9 cellular contexts compared by ENCODE assay signal in the genomic region with DNA sequence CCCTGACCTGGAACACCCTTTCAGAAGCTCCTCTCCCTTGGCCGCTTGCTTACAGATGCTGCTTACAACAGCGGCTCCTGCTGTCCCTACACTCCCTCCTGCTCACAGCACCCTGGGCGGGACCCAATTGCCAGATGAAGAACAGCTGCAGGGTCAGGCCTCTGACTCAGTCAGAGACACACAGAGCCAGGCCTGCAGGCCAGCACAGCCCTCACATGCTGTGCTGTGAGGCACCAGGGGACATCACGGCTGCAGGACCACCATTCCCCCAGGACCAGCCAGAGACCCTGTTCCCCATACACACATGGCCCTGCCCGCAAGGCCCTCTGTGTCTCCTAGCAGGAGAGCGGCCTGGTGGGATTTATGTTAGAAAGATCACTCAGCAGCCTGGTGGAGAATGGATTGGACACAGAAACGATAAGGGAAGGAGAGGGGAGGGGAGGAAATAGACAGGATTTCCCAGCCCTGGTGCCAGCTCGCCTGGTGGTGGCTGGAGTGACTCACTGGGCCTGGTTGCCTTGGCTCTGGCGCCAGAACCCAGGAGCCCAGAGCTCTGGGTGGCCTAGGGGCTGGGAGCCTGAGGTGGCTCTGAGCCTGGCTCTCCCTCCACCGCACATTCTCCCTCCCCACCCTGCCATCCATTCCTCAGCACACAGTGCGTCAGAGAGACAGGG. TPM values are rescaled to one million over a fixed set of nuclear protein-coding genes. Genes with fewer than 3 reads are reported as not detected.
DNase-seq lines count a peak whose midpoint lies in the region; ATAC-seq and TF ChIP-seq lines count a peak whose summit lies in the region.
"Had no signal": no experiment of that assay in that cellular context is flagged by ENCODE, and none has a peak within 500 bp of the region (broad histone marks: within the 10 kb centered on the region; RNA-seq: fewer than 3 reads in every experiment).

No MANE protein-coding gene starts in this region.

- H3K9me3 Mint-ChIP-seq in CD8-positive, alpha-beta memory T cell = no peaks in the 10 kb centered on the region

- no peaks in the 10 kb centered on the region for H3K27me3 Mint-ChIP-seq in CD8-positive, alpha-beta memory T cell

- in situ Hi-C loops in HAP-1 (cut with MboI; ENCODE audit: low sequenced_read_pairs) = no loop called here

- no peak for ATAC-seq in GM19023 (IDR thresholded peaks at IDR 0.05; ENCODE audit: unreplicated experiment)

- no peaks in the 10 kb centered on the region for H3K36me3 ChIP-seq in CD8-positive, alpha-beta memory T cell (ENCODE audit: insufficient read depth, low read length)
- H3K36me3 ChIP-seq in colonic mucosa (no peaks in the 10 kb centered on the region), suprapubic skin (no peaks in the 10 kb centered on the region), HAP-1 (replicated peaks) (no peaks in the 10 kb centered on the region)

- peaks cover 21 to 28% (median 22%) of the 10 kb centered on the region in 3 donors for H3K4me1 Mint-ChIP-seq in CD8-positive, alpha-beta memory T cell

- peak overlapping the region; percentile 63 to 97 for H3K9ac ChIP-seq in colonic mucosa (ENCODE audit: low read depth in 2 of 2, low read length in 2 of 2)

- CTCF ChIA-PET in CD8-positive, alpha-beta memory T cell (lab: Charles Lee) = interaction anchor here (1.4 kb wide), 2 partner anchors 8 to 18 kb away, joined by 4 to 9 read pairs; no protein-coding TSS in a partner anchor

- no peak for DNase-seq in CD8-positive, alpha-beta memory T cell
- DNase-seq in NCI-H510A treated with DMSO at 0.1 percent for 48 hours (lab: John Stamatoyannopoulos, UW) (peak; percentile 39), colonic mucosa (peak; percentile 94), lower leg skin (ENCODE audit: low spot score in 2 of 2) (peak; percentile 83 to 96), suprapubic skin (ENCODE audit: low spot score in 2 of 2) (peak; percentile 92 to 94), HAP-1 (ENCODE audit: low spot score in 2 of 2) (no peak), NCI-H146 treated with DMSO at 0.1 percent for 48 hours (lab: John Stamatoyannopoulos, UW; ENCODE audit: unreplicated experiment) (no peak)

- POLR2A ChIA-PET in CD8-positive, alpha-beta memory T cell (lab: Charles Lee) = interaction anchor here (0.6 kb wide), 1 partner anchor 581 kb away, joined by 4 read pairs; no protein-coding TSS in a partner anchor

- H3K4me3 Mint-ChIP-seq in CD8-positive, alpha-beta memory T cell = peak overlapping the region in 6 of 7 donors; percentile 5 to 83 (median 39)

- H3K27ac ChIP-seq in CD8-positive, alpha-beta memory T cell (ENCODE audit: low read depth, low read length) = no peak overlapping the region
- H3K27ac ChIP-seq in colonic mucosa (peak overlapping the region; percentile 95), suprapubic skin (peak overlapping the region; percentile 86)

- 17 to 24% methylated on average over 11 of the region's 11 CpGs for WGBS in lower leg skin, 2 donors
- WGBS in suprapubic skin = 24% methylated on average over 9 of the region's 11 CpGs

- TF ChIP-seq POLR2A in lower leg skin (IDR thresholded peaks at IDR 0.05) (no peak), suprapubic skin (IDR thresholded peaks at IDR 0.05) (no peak)

- peak overlapping the region in 2 of 8 donors; percentile 4 to 23 for H3K27ac Mint-ChIP-seq in CD8-positive, alpha-beta memory T cell

- no peak for TF ChIP-seq EP300 in suprapubic skin (IDR thresholded peaks at IDR 0.05)

- no peaks in the 10 kb centered on the region for H3K9me3 ChIP-seq in CD8-positive, alpha-beta memory T cell (ENCODE audit: low read length)
- H3K9me3 ChIP-seq in colonic mucosa = no peaks in the 10 kb centered on the region
- no peaks in the 10 kb centered on the region for H3K9me3 ChIP-seq in suprapubic skin
- no peaks in the 10 kb centered on the region for H3K9me3 ChIP-seq in HAP-1

- peaks cover 17% of the 10 kb centered on the region for H3K4me1 ChIP-seq in CD8-positive, alpha-beta memory T cell (ENCODE audit: insufficient read depth, low read length)
- H3K4me1 ChIP-seq in colonic mucosa (peaks cover 50% of the 10 kb centered on the region), suprapubic skin (peaks cover 32% of the 10 kb centered on the region), HAP-1 (peaks cover 8% of the 10 kb centered on the region)

- no peaks in the 10 kb centered on the region for H3K27me3 ChIP-seq in CD8-positive, alpha-beta memory T cell (ENCODE audit: insufficient read depth, low read length, poor library complexity, severe bottlenecking)
- H3K27me3 ChIP-seq in colonic mucosa = no peaks in the 10 kb centered on the region
- H3K27me3 ChIP-seq in suprapubic skin = no peaks in the 10 kb centered on the region
- H3K27me3 ChIP-seq in HAP-1 (ENCODE audit: low read depth) = no peaks in the 10 kb centered on the region

- H3K4me3 ChIP-seq in CD8-positive, alpha-beta memory T cell (ENCODE audit: low read length) = no peak overlapping the region
- no peak overlapping the region for H3K4me3 ChIP-seq in colonic mucosa
- H3K4me3 ChIP-seq in lower leg skin (ENCODE audit: low read depth, poor library complexity, severe bottlenecking) = no peak overlapping the region
- H3K4me3 ChIP-seq in suprapubic skin = no peak overlapping the region
- H3K4me3 ChIP-seq in HAP-1 = no peak overlapping the region

- H3K36me3 Mint-ChIP-seq in CD8-positive, alpha-beta memory T cell = no peaks in the 10 kb centered on the region

- intact Hi-C loops in colonic mucosa (cut with DNase I) (no loop called here), lower leg skin (cut with DNase I; ENCODE audit: low total_unique reads) (no loop called here)

- TF ChIP-seq CTCF in colonic mucosa (IDR thresholded peaks at IDR 0.05) = peak; percentile 45
- no peak for TF ChIP-seq CTCF in lower leg skin (IDR thresholded peaks at IDR 0.05)
- TF ChIP-seq CTCF in suprapubic skin (IDR thresholded peaks at IDR 0.05) = peak; percentile 11 to 49

RNA-seq across cellular contexts. Expression of gene CAPN5, which starts 6.7 kb away (rescaled TPM):
- 1 to 10 TPM in 1 of 2 experiments, under 1 TPM in 1; 0.78 to 1.1 TPM for total RNA-seq in CD8-positive, alpha-beta memory T cell
- polyA plus RNA-seq in CD8-positive, alpha-beta memory T cell = 3.4 TPM
- total RNA-seq in colonic mucosa (100 to 1,000 TPM; 258 to 267 TPM), lower leg skin (1 to 10 TPM in 3 of 4 donors, under 1 TPM in 1; 0.38 to 1.9 (median 1.2) TPM), suprapubic skin (1 to 10 TPM in 3 of 4 donors, under 1 TPM in 1; 0.87 to 2.0 (median 1.1) TPM)

RNA-seq across cellular contexts. Expression of gene OMP, which starts 29.2 kb away (rescaled TPM):
- total RNA-seq in CD8-positive, alpha-beta memory T cell = not detected
- not detected for polyA plus RNA-seq in CD8-positive, alpha-beta memory T cell
- total RNA-seq in colonic mucosa (10 to 100 TPM in 1 of 2 donors, 1 to 10 TPM in 1; 7.5 to 16.8 TPM), lower leg skin (not detected), suprapubic skin (1 to 10 TPM in 1 of 4 donors, not detected in 3; 9.6 TPM)
- polyA plus RNA-seq: adipose tissue had no signal

RNA-seq across cellular contexts. Expression of gene B3GNT6, which starts 39.3 kb away (rescaled TPM):
- total RNA-seq in CD8-positive, alpha-beta memory T cell = not detected
- polyA plus RNA-seq in CD8-positive, alpha-beta memory T cell = not detected
- total RNA-seq in colonic mucosa = 100 to 1,000 TPM in 1 of 2 donors, 10 to 100 TPM in 1; 83.1 to 107 TPM
- under 1 TPM in 2 of 4 donors, not detected in 2; 0.21 to 0.26 TPM for total RNA-seq in lower leg skin
- total RNA-seq in suprapubic skin = not detected

RNA-seq across cellular contexts. Expression of gene MYO7A, which starts 54.6 kb away (rescaled TPM):
- total RNA-seq in CD8-positive, alpha-beta memory T cell = under 1 TPM; 0.20 to 0.31 TPM
- polyA plus RNA-seq in CD8-positive, alpha-beta memory T cell = 0.06 TPM
- total RNA-seq in colonic mucosa (1 to 10 TPM; 3.8 to 4.1 TPM), lower leg skin (1 to 10 TPM in 3 of 4 donors, under 1 TPM in 1; 0.69 to 2.1 (median 1.4) TPM), suprapubic skin (1 to 10 TPM in 3 of 4 donors, under 1 TPM in 1; 0.34 to 2.4 (median 2.0) TPM)

Comparison
In these comparisons a context has a peak if more than half of its experiments do, and no peak if none do; other contexts are left out.
1. DNase-seq: peak in NCI-H510A treated with DMSO at 0.1 percent for 48 hours (single experiment), colonic mucosa (single experiment), lower leg skin (2 of 2) and suprapubic skin (2 of 2); none in CD8-positive, alpha-beta memory T cell (0 of 5), HAP-1 (0 of 2) and NCI-H146 treated with DMSO at 0.1 percent for 48 hours (single experiment).
2. CTCF ChIP-seq: peak in colonic mucosa (single experiment) and suprapubic skin (2 of 2); none in lower leg skin (0 of 3).
3. RNA of gene CAPN5, which starts 6.7 kb away (total RNA-seq): 258 to 267 TPM in colonic mucosa; 0.38 to 1.9 TPM in lower leg skin, 0.87 to 2.0 TPM in suprapubic skin and 0.78 to 1.1 TPM in CD8-positive, alpha-beta memory T cell; every median in the first group is over 10 times any median in the second.
4. RNA of gene B3GNT6, which starts 39.3 kb away (total RNA-seq): 83.1 to 107 TPM in colonic mucosa; 0.21 to 0.26 TPM in lower leg skin, not detected in CD8-positive, alpha-beta memory T cell and not detected in suprapubic skin; every median in the first group is over 10 times any median in the second.